Comparison of ENCODE assay signal across 9 cellular contexts in genomic region chr10:122461367-122461728, GRCh38. TPM values are rescaled to one million over a fixed set of nuclear protein-coding genes. Genes with fewer than 3 reads are reported as not detected.
DNase-seq lines count a peak whose midpoint lies in the region; FAIRE-seq and TF ChIP-seq lines count a peak whose summit lies in the region.
"Had no signal": no experiment of that assay in that cellular context is flagged by ENCODE, and none has a peak within 500 bp of the region (broad histone marks: within the 10 kb centered on the region; RNA-seq: fewer than 3 reads in every experiment).

HTRA1 (plus strand) TSS chr10:122461553; CDS start chr10:122461653, 100 bp downstream.

- FAIRE-seq in astrocyte (lab: Jason Lieb, UNC), result no peak
- FAIRE-seq: islet of Langerhans had no signal

- H3K4me2 ChIP-seq in astrocyte (ENCODE audit: low read length) (peak within 1 kb of the TSS; percentile 94), parathyroid adenoma (ENCODE audit: low read length) (peak within 1 kb of the TSS; percentile 88)

- in situ Hi-C loops in ACHN (cut with HindIII; ENCODE audit: low pct_ligation_motif_present, low pct_unique_long_range_greater_than_20kb, low sequenced_read_pairs), result no loop called here

- H3K4me1 ChIP-seq in astrocyte (ENCODE audit: insufficient read depth, low read length) (peaks cover 24% of the 10 kb centered on the region), right atrium auricular region (peaks cover 0 to 25% of the 10 kb centered on the region in 2 donors), parathyroid adenoma (no peaks in the 10 kb centered on the region)

- H3K27ac ChIP-seq in astrocyte (ENCODE audit: low read depth, low read length) (no peak within 1 kb of the TSS), right atrium auricular region (peak within 1 kb of the TSS; percentile 65 to 83), parathyroid adenoma (peak within 1 kb of the TSS; percentile 51)

- peaks cover 11% of the 10 kb centered on the region for H3K36me3 Mint-ChIP-seq in astrocyte (ENCODE audit: low read depth, unreplicated experiment)

- peak; percentile 77 for DNase-seq in ACHN
- no peak for DNase-seq in HFF-Myc (ENCODE audit: extremely low read depth, low read depth)
- no peak for DNase-seq in astrocyte (ENCODE audit: low read depth)
- DNase-seq in right atrium auricular region (ENCODE audit: low spot score), result no peak
- no peak for DNase-seq in NCI-H1694 (lab: John Stamatoyannopoulos, UW)
- no peak for DNase-seq in DMS153 (lab: John Stamatoyannopoulos, UW)
- DNase-seq in SIG-M5 treated with dmso at 0.1 percent for 504 hours (lab: John Stamatoyannopoulos, UW; ENCODE audit: unreplicated experiment), result no peak

- H3K36me3 ChIP-seq in astrocyte (ENCODE audit: insufficient read depth, low read length), result no peaks in the 10 kb centered on the region
- H3K36me3 ChIP-seq in right atrium auricular region, result no peaks in the 10 kb centered on the region
- H3K36me3 ChIP-seq in parathyroid adenoma (ENCODE audit: control insufficient read depth, insufficient read depth, low read length), result no peaks in the 10 kb centered on the region

- H4K20me1 ChIP-seq in astrocyte (ENCODE audit: insufficient read depth, low read length), result peaks cover 34% of the 10 kb centered on the region

- peak within 1 kb of the TSS; percentile 47 for H3K4me3 ChIP-seq in HFF-Myc (replicated peaks; ENCODE audit: low read depth, low read length)
- H3K4me3 ChIP-seq in astrocyte (ENCODE audit: insufficient read depth, low read depth, low read length), result peak within 1 kb of the TSS; percentile 74
- peak within 1 kb of the TSS; percentile 60 to 83 for H3K4me3 ChIP-seq in right atrium auricular region
- peak within 1 kb of the TSS; percentile 59 for H3K4me3 ChIP-seq in parathyroid adenoma (ENCODE audit: low read depth, low read length)

- no peaks in the 10 kb centered on the region for H3K9me3 Mint-ChIP-seq in astrocyte (ENCODE audit: unreplicated experiment)

- H3K79me2 ChIP-seq in astrocyte (ENCODE audit: insufficient read depth, low read length), result peaks cover 21% of the 10 kb centered on the region
- H3K79me2 ChIP-seq in parathyroid adenoma, result peaks cover 3% of the 10 kb centered on the region

- H2AFZ ChIP-seq in astrocyte (ENCODE audit: low read depth, low read length), result peak within 1 kb of the TSS; percentile 81
- peak within 1 kb of the TSS; percentile 96 for H2AFZ ChIP-seq in parathyroid adenoma

- no peak for TF ChIP-seq CTCF in HFF-Myc (IDR thresholded peaks at IDR 0.05; ENCODE audit: low read depth, low read length, missing control alignments)
- no peak for TF ChIP-seq CTCF in astrocyte (IDR thresholded peaks at IDR 0.05; ENCODE audit: insufficient read depth, low read depth, low read length)
- no peak for TF ChIP-seq CTCF in right atrium auricular region (IDR thresholded peaks at IDR 0.05)
- no peak for TF ChIP-seq CTCF in parathyroid adenoma (IDR thresholded peaks at IDR 0.05)

- peaks cover 5% of the 10 kb centered on the region for H3K27me3 ChIP-seq in astrocyte (ENCODE audit: insufficient read depth, low read length)
- no peaks in the 10 kb centered on the region for H3K27me3 ChIP-seq in right atrium auricular region
- no peaks in the 10 kb centered on the region for H3K27me3 ChIP-seq in parathyroid adenoma (ENCODE audit: control insufficient read depth, insufficient read depth, low read length)

- peaks cover 57% of the 10 kb centered on the region for H3K27me3 Mint-ChIP-seq in astrocyte (ENCODE audit: low read depth, unreplicated experiment)

- H3K27ac Mint-ChIP-seq in astrocyte (ENCODE audit: unreplicated experiment), result no peak within 1 kb of the TSS

- peak within 1 kb of the TSS; percentile 87 for H3K4me3 Mint-ChIP-seq in astrocyte (ENCODE audit: unreplicated experiment)

- H3K9ac ChIP-seq in astrocyte (ENCODE audit: low read length) (peak within 1 kb of the TSS; percentile 74), parathyroid adenoma (no peak within 1 kb of the TSS)

- H3K4me1 Mint-ChIP-seq in astrocyte (ENCODE audit: low read depth, unreplicated experiment), result peaks cover 20% of the 10 kb centered on the region

- no peaks in the 10 kb centered on the region for H3K9me3 ChIP-seq in astrocyte (ENCODE audit: insufficient read depth, low read depth, low read length)
- H3K9me3 ChIP-seq in right atrium auricular region, result no peaks in the 10 kb centered on the region
- no peaks in the 10 kb centered on the region for H3K9me3 ChIP-seq in parathyroid adenoma (ENCODE audit: control insufficient read depth, low read length)

RNA-seq across cellular contexts. Expression of gene HTRA1, which starts in this region (rescaled TPM):
- 34.9 and 89.8 TPM in 2 replicates for total RNA-seq in astrocyte
- 10 to 100 TPM; 76.3 to 78.3 TPM for total RNA-seq in right atrium auricular region
